ENCODE assay signal across 14 cellular contexts in the genomic region with DNA sequence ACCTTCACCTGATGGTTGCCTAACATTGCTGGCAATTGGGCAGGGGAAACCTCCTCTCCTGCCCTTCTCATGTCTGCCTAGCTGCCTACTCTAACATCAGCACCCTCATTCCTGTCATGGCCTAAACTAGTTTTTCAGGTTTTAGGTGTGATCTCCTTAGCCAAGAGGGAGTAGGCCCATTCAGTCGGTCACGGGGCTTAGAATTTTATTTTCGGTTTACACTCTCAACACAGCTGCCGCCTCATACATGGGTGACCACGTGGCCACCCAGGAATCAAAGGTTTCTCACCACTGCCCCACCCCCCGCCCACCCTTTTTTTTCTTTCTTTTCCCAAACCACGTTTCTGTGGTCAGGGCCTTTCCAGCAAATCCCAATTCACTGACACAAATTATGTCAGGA.
DNase-seq lines count a peak whose midpoint lies in the region; TF ChIP-seq lines count a peak whose summit lies in the region.
"Had no signal": no experiment of that assay in that cellular context is flagged by ENCODE, and none has a peak within 500 bp of the region (broad histone marks: within the 10 kb centered on the region; RNA-seq: fewer than 3 reads in every experiment).

No MANE protein-coding gene starts in this region.

- no peak overlapping the region for H3K4me3 ChIP-seq in fibroblast of mammary gland (ENCODE audit: control insufficient read depth, low read depth, low read length)
- H3K4me3 ChIP-seq: tibial artery had no signal

- no peak for TF ChIP-seq CTCF in fibroblast of mammary gland (conservative IDR thresholded peaks at IDR 0.05; ENCODE audit: control insufficient read depth, insufficient read depth, low read depth, low read length)

- DNase-seq in DMS79 treated with DMSO at 0.1 percent for 48 hours (lab: John Stamatoyannopoulos, UW), result peak; percentile 97
- DNase-seq in NCI-H510A treated with DMSO at 0.1 percent for 48 hours (lab: John Stamatoyannopoulos, UW), result peak; percentile 96
- DNase-seq in fibroblast of mammary gland (ENCODE audit: low read depth), result peak; percentile 59
- peak; percentile 67 for DNase-seq in renal cortical epithelial cell (ENCODE audit: low read depth)
- DNase-seq in NCI-H1436 (lab: John Stamatoyannopoulos, UW), result no peak
- DNase-seq in ecto neural progenitor cell (ENCODE audit: low spot score), result no peak
- no peak for DNase-seq in GDM1 (lab: John Stamatoyannopoulos, UW)
- no peak for DNase-seq in T-helper 2 cell
- DNase-seq: activated T-cell treated with anti-CD3 and anti-CD28 coated beads for 4 hours; head of caudate nucleus; NCI-H187; nephron progenitor cell; stimulated activated CD4-positive, alpha-beta T cell treated with anti-CD3 and anti-CD28 coated beads, Interleukin-2, amount 100 ng/mL, for 48 hours; tibial artery had no signal

Comparison
In these comparisons a context has a peak if more than half of its experiments do, and no peak if none do; other contexts are left out.
1. DNase-seq: peak in DMS79 treated with DMSO at 0.1 percent for 48 hours (single experiment), NCI-H510A treated with DMSO at 0.1 percent for 48 hours (single experiment), fibroblast of mammary gland (single experiment) and renal cortical epithelial cell (single experiment); none in NCI-H1436 (single experiment), ecto neural progenitor cell (single experiment), GDM1 (single experiment) and T-helper 2 cell (0 of 5).